ENCODE assay signal across 7 cellular contexts in genomic region chr6:19943042-19943441, GRCh38.
"Had no signal": no experiment of that assay in that cellular context is flagged by ENCODE, and none has a peak within 500 bp of the region (broad histone marks: within the 10 kb centered on the region; RNA-seq: fewer than 3 reads in every experiment).

No MANE protein-coding gene starts in this region.

- H3K27ac ChIP-seq: HL-60, KMS-11 had no signal

- H3K4me3 ChIP-seq: K562 had no signal

- H3K9ac ChIP-seq: KMS-11 had no signal

- DNase-seq: IMR-90, KBM-7, KG1 had no signal

- ATAC-seq: K562 had no signal

- H3K4me2 ChIP-seq: KMS-11 had no signal

- FAIRE-seq: HTR-8/SVneo, K562 had no signal
